ENCODE assay signal across 8 cellular contexts in the genomic region with DNA sequence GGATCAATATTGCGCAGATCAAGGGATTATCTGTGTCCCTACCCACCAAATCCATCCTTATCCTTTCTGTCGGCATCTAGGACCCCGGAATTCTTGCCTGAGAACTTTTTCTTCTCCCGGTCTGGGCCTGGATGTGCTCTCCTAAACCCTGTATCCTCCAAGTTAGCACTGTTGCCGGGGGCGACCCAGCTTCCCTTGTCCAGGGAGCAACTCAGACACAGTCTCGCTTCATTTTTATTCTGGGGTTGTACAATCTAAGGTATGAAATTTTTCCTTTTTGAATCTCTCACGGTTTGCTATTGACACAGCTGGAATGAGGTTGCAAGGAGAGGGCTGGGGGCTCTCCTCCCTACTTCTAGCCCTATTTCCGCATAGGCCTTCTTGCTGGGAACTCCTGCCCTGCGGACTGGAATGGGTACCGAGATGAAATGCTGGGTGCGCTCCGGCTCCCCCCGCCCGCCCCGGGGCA. TPM values are rescaled to one million over a fixed set of nuclear protein-coding genes. Genes with fewer than 3 reads are reported as not detected.
DNase-seq lines count a peak whose midpoint lies in the region; ATAC-seq and TF ChIP-seq lines count a peak whose summit lies in the region.

No MANE protein-coding gene starts in this region.

- H3K36me3 ChIP-seq in DOHH2 (ENCODE audit: control insufficient read depth, low read length) (peaks cover 40% of the 10 kb centered on the region), muscle layer of duodenum (ENCODE audit: control insufficient read depth in 1 of 2, insufficient read depth in 2 of 2, low read length in 2 of 2) (no peaks in the 10 kb centered on the region)

- H3K27me3 ChIP-seq in DOHH2 (ENCODE audit: control insufficient read depth, low read length) (no peaks in the 10 kb centered on the region), muscle layer of duodenum (ENCODE audit: low read depth, low read length) (no peaks in the 10 kb centered on the region)

- H3K4me1 ChIP-seq in DOHH2 (ENCODE audit: control insufficient read depth, low read length) (peaks cover 29% of the 10 kb centered on the region), muscle layer of duodenum (ENCODE audit: control insufficient read depth in 1 of 2, insufficient read depth in 2 of 2, low read length in 2 of 2) (peaks cover 0 to 14% of the 10 kb centered on the region in 2 donors)

- H3K27ac ChIP-seq in DOHH2 (ENCODE audit: low read depth, low read length) (no peak overlapping the region), cingulate gyrus (ENCODE audit: low read depth, low read length) (peak overlapping the region; percentile 82), muscle layer of duodenum (ENCODE audit: low read length) (peak overlapping the region; percentile 92)

- H3K79me2 ChIP-seq in DOHH2 (ENCODE audit: control insufficient read depth, low read length): peaks cover 47% of the 10 kb centered on the region

- no peak for DNase-seq in Jurkat, Clone E6-1 (ENCODE audit: low read depth, low spot score)
- DNase-seq in NCI-H2081 treated with DMSO at 0.1 percent for 48 hours (lab: John Stamatoyannopoulos, UW) (no peak), NCI-H1092 (lab: John Stamatoyannopoulos, UW) (no peak), SKM-1 treated with dmso at 0.1 percent for 144 hours (lab: John Stamatoyannopoulos, UW; ENCODE audit: unreplicated experiment) (no peak)

- no peak for ATAC-seq in GM18520 (IDR thresholded peaks at IDR 0.05; ENCODE audit: unreplicated experiment)

- H3K9me3 ChIP-seq in DOHH2 (ENCODE audit: control insufficient read depth, insufficient read depth, low read length) (no peaks in the 10 kb centered on the region), muscle layer of duodenum (ENCODE audit: control insufficient read depth in 1 of 2, low read length in 2 of 2) (no peaks in the 10 kb centered on the region)

- H3K4me3 ChIP-seq in DOHH2 (ENCODE audit: low read length): peak overlapping the region; percentile 87
- H3K4me3 ChIP-seq in Jurkat, Clone E6-1 (ENCODE audit: low read length): peak overlapping the region; percentile 98
- peak overlapping the region; percentile 65 to 89 for H3K4me3 ChIP-seq in muscle layer of duodenum (ENCODE audit: low read depth in 1 of 2, low read length in 2 of 2)

- peaks cover 17% of the 10 kb centered on the region for H4K20me1 ChIP-seq in DOHH2 (ENCODE audit: control insufficient read depth, insufficient read depth, low read depth, low read length)

- TF ChIP-seq CTCF in DOHH2 (IDR thresholded peaks at IDR 0.05; ENCODE audit: low read depth, low read length, poor library complexity, severe bottlenecking): no peak

- H3F3A ChIP-seq in DOHH2 (ENCODE audit: control insufficient read depth, insufficient read depth): no peaks in the 10 kb centered on the region

- H3K9me2 ChIP-seq in DOHH2 (replicated peaks; ENCODE audit: control insufficient read depth, low read length): no peaks in the 10 kb centered on the region

- peak overlapping the region; percentile 86 for H3K4me2 ChIP-seq in DOHH2 (ENCODE audit: low read length)

RNA-seq across cellular contexts. Expression of gene PNP, which starts 0.4 kb away (rescaled TPM):
- 223 TPM for polyA plus RNA-seq in Jurkat, Clone E6-1 (2012; ENCODE audit: insufficient read depth, insufficient read length)

RNA-seq across cellular contexts. Expression of gene PIP4P1, which starts 7.6 kb away (rescaled TPM):
- polyA plus RNA-seq in Jurkat, Clone E6-1 (2012; ENCODE audit: insufficient read depth, insufficient read length): 39.4 TPM

RNA-seq across cellular contexts. Expression of gene APEX1, which starts 13.8 kb away (rescaled TPM):
- polyA plus RNA-seq in Jurkat, Clone E6-1 (2012; ENCODE audit: insufficient read depth, insufficient read length): 386 TPM

RNA-seq across cellular contexts. Expression of gene OSGEP, which starts 14.2 kb away (rescaled TPM):
- polyA plus RNA-seq in Jurkat, Clone E6-1 (2012; ENCODE audit: insufficient read depth, insufficient read length): 87.3 TPM

RNA-seq across cellular contexts. Expression of gene KLHL33, which starts 32.8 kb away (rescaled TPM):
- not detected for polyA plus RNA-seq in Jurkat, Clone E6-1 (2012; ENCODE audit: insufficient read depth, insufficient read length)
